ENCODE assay signal across 8 cellular contexts in genomic region chr15:68578960-68579935, GRCh38. TPM values are rescaled to one million over a fixed set of nuclear protein-coding genes. Genes with fewer than 3 reads are reported as not detected.
DNase-seq lines count a peak whose midpoint lies in the region; ATAC-seq and TF ChIP-seq lines count a peak whose summit lies in the region.

A gene with protein sequence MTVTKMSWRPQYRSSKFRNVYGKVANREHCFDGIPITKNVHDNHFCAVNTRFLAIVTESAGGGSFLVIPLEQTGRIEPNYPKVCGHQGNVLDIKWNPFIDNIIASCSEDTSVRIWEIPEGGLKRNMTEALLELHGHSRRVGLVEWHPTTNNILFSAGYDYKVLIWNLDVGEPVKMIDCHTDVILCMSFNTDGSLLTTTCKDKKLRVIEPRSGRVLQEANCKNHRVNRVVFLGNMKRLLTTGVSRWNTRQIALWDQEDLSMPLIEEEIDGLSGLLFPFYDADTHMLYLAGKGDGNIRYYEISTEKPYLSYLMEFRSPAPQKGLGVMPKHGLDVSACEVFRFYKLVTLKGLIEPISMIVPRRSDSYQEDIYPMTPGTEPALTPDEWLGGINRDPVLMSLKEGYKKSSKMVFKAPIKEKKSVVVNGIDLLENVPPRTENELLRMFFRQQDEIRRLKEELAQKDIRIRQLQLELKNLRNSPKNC (plus strand): TSS chr15:68578993. CDS start chr15:68579263, 270 bp downstream.

- H3K4me1 Mint-ChIP-seq in activated naive CD4-positive, alpha-beta T cell treated with anti-CD3 and anti-CD28 coated beads, Interleukin-2, amount 50 U/mL, for 24 hours: peaks cover 12% of the 10 kb centered on the region

- peaks cover 33% of the 10 kb centered on the region for H3K27me3 Mint-ChIP-seq in activated naive CD4-positive, alpha-beta T cell treated with anti-CD3 and anti-CD28 coated beads, Interleukin-2, amount 50 U/mL, for 24 hours

- H3K4me3 Mint-ChIP-seq in activated naive CD4-positive, alpha-beta T cell treated with anti-CD3 and anti-CD28 coated beads, Interleukin-2, amount 50 U/mL, for 24 hours: peak within 1 kb of the TSS; percentile 87

- no peak within 1 kb of the TSS for H3K14ac ChIP-seq in trophoblast cell (ENCODE audit: low read length)

- H3K9me3 Mint-ChIP-seq in activated naive CD4-positive, alpha-beta T cell treated with anti-CD3 and anti-CD28 coated beads, Interleukin-2, amount 50 U/mL, for 24 hours: no peaks in the 10 kb centered on the region

- H2AFZ ChIP-seq in trophoblast cell (ENCODE audit: insufficient read depth, low read length, poor library complexity): no peak within 1 kb of the TSS

- H2BK120ac ChIP-seq in trophoblast cell (ENCODE audit: insufficient read depth, low read length, poor library complexity): no peak within 1 kb of the TSS

- no peak within 1 kb of the TSS for H4K8ac ChIP-seq in trophoblast cell (ENCODE audit: low read depth, low read length)

- no peaks in the 10 kb centered on the region for H3K79me1 ChIP-seq in trophoblast cell (ENCODE audit: low read length)

- H3K18ac ChIP-seq in trophoblast cell (ENCODE audit: low read length): no peak within 1 kb of the TSS

- H4K12ac ChIP-seq in trophoblast cell (ENCODE audit: low read depth, low read length): no peak within 1 kb of the TSS

- H2BK5ac ChIP-seq in trophoblast cell (ENCODE audit: low read depth, low read length, poor library complexity): no peak within 1 kb of the TSS

- TF ChIP-seq CTCF in NB4 (IDR thresholded peaks at IDR 0.05; ENCODE audit: low read depth, low read length) (no peak), left ventricle myocardium inferior (IDR thresholded peaks at IDR 0.05; ENCODE audit: borderline replicate concordance) (no peak), GM10266 (IDR thresholded peaks at IDR 0.05; ENCODE audit: control insufficient read depth, insufficient read depth, low read depth, missing control alignments) (no peak)

- H3K27ac Mint-ChIP-seq in activated naive CD4-positive, alpha-beta T cell treated with anti-CD3 and anti-CD28 coated beads, Interleukin-2, amount 50 U/mL, for 24 hours: peak within 1 kb of the TSS; percentile 38

- H2AK5ac ChIP-seq in trophoblast cell (ENCODE audit: low read length): no peak within 1 kb of the TSS

- no CpG with 5 or more reads among the region's 96 CpGs for WGBS in trophoblast cell (ENCODE audit: extremely low coverage, insufficient coverage, insufficient read length)

- H3K36me3 Mint-ChIP-seq in activated naive CD4-positive, alpha-beta T cell treated with anti-CD3 and anti-CD28 coated beads, Interleukin-2, amount 50 U/mL, for 24 hours: no peaks in the 10 kb centered on the region

- H3K4me3 ChIP-seq in NB4 (ENCODE audit: low read depth, low read length) (peak within 1 kb of the TSS; percentile 23), left ventricle myocardium inferior (peak within 1 kb of the TSS; percentile 83), trophoblast cell (ENCODE audit: low read depth, low read length) (peak within 1 kb of the TSS; percentile 42)

- ATAC-seq in GM19397 (IDR thresholded peaks at IDR 0.05; ENCODE audit: unreplicated experiment) (no peak), HG03378 (IDR thresholded peaks at IDR 0.05; ENCODE audit: unreplicated experiment) (no peak)

- H3K9ac ChIP-seq in trophoblast cell (ENCODE audit: low read length): peak within 1 kb of the TSS; percentile 20

- H3K27ac ChIP-seq in left ventricle myocardium inferior (replicated peaks) (peak within 1 kb of the TSS; percentile 91), trophoblast cell (ENCODE audit: low read depth, low read length) (no peak within 1 kb of the TSS)

- no peaks in the 10 kb centered on the region for H3K27me3 ChIP-seq in left ventricle myocardium inferior (ENCODE audit: low read depth)
- peaks cover 27% of the 10 kb centered on the region for H3K27me3 ChIP-seq in trophoblast cell (ENCODE audit: insufficient read depth, low read length)

- no peak within 1 kb of the TSS for H4K91ac ChIP-seq in trophoblast cell (ENCODE audit: low read depth, low read length)

- peak; percentile 24 for DNase-seq in DMS79 treated with DMSO at 0.1 percent for 48 hours (lab: John Stamatoyannopoulos, UW)
- DNase-seq in NB4 (ENCODE audit: low read depth): peak; percentile 57
- peak; percentile 54 for DNase-seq in left ventricle myocardium inferior
- peak in 1 of 2 donors; percentile 17 for DNase-seq in trophoblast cell
- no peak for DNase-seq in GM10266 (ENCODE audit: extremely low spot score)

- no peak within 1 kb of the TSS for H3K23ac ChIP-seq in trophoblast cell (ENCODE audit: low read length)

- no peaks in the 10 kb centered on the region for H3K36me3 ChIP-seq in left ventricle myocardium inferior
- H3K36me3 ChIP-seq in trophoblast cell (ENCODE audit: control insufficient read depth in 1 of 2, insufficient read depth in 2 of 2, low read length in 2 of 2): no peaks in the 10 kb centered on the region

- no peaks in the 10 kb centered on the region for H3K79me2 ChIP-seq in trophoblast cell (ENCODE audit: control insufficient read depth, insufficient read depth, low read length, poor library complexity)

- H3K9me3 ChIP-seq in left ventricle myocardium inferior (replicated peaks): no peaks in the 10 kb centered on the region
- H3K9me3 ChIP-seq in trophoblast cell (ENCODE audit: insufficient read depth, low read depth, low read length): peaks cover 4% of the 10 kb centered on the region

- no peak within 1 kb of the TSS for H2BK12ac ChIP-seq in trophoblast cell (ENCODE audit: low read length)

- intact Hi-C loops in left ventricle myocardium inferior (cut with micrococcal nuclease): loop anchor here (5.0 kb wide), 1 partner anchor 93 kb away; no protein-coding TSS in a partner anchor

- peak within 1 kb of the TSS; percentile 87 for H3K4me2 ChIP-seq in trophoblast cell (ENCODE audit: low read length)

- no peak within 1 kb of the TSS for H3K4ac ChIP-seq in trophoblast cell (ENCODE audit: low read depth, low read length)

- TF ChIP-seq POLR2A in NB4 (IDR thresholded peaks at IDR 0.05; ENCODE audit: extremely low read depth, insufficient read length): no peak

- H3K4me1 ChIP-seq in left ventricle myocardium inferior (peaks cover 62% of the 10 kb centered on the region), trophoblast cell (ENCODE audit: control insufficient read depth in 1 of 2, insufficient read depth in 2 of 2, low read length in 2 of 2) (peaks cover 10 to 12% of the 10 kb centered on the region in 2 experiments)

RNA-seq across cellular contexts. Expression of the gene that starts here (rescaled TPM):
- total RNA-seq in left ventricle myocardium inferior: 5.0 TPM
- polyA plus RNA-seq in trophoblast cell (2013): 0.22 and 0.24 TPM in 2 replicates

Comparison
In these comparisons a context has a peak if more than half of its experiments do, and no peak if none do; other contexts are left out.
1. H3K4me3 ChIP-seq: peak in every context shown above with its lines; median percentile 83 in left ventricle myocardium inferior; 42 in trophoblast cell; 23 in NB4.